Comparison of ENCODE assay signal across 10 cellular contexts in the genomic region with DNA sequence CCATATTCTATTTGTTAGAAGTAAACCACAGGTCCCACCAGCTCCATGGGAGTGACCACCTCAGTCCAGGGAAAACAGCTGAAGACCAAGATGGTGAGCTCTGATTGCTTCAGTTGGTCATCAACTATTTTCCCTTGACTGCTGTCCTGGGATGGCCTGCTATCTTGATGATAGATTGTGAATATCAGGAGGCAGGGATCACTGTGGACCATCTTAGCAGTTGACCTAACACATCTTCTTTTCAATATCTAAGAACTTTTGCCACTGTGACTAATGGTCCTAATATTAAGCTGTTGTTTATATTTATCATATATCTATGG. TPM values are rescaled to one million over a fixed set of nuclear protein-coding genes. Genes with fewer than 3 reads are reported as not detected.
"Had no signal": no experiment of that assay in that cellular context is flagged by ENCODE, and none has a peak within 500 bp of the region (broad histone marks: within the 10 kb centered on the region; RNA-seq: fewer than 3 reads in every experiment).

No MANE protein-coding gene starts in this region.

- H3K27ac Mint-ChIP-seq: IgD-negative memory B cell had no signal

- H3K27ac ChIP-seq: HL-60, KMS-11 had no signal

- H3K36me3 Mint-ChIP-seq: IgD-negative memory B cell had no signal

- DNase-seq: IMR-90, KBM-7, KG1 had no signal

- ATAC-seq: HepG2 had no signal

- H3K4me2 ChIP-seq: KMS-11 had no signal

- H3K4me3 Mint-ChIP-seq: IgD-negative memory B cell had no signal

- H3K9ac ChIP-seq: KMS-11 had no signal

- H3K4me1 Mint-ChIP-seq: IgD-negative memory B cell had no signal

- FAIRE-seq: HepG2, HTR-8/SVneo had no signal

RNA-seq across cellular contexts. Expression of a gene that starts 16.1 kb away (rescaled TPM):
- total RNA-seq: HepG2, HT-29, HT1080, IMR-90 had no signal
- polyA plus RNA-seq: HepG2, IMR-90 had no signal

RNA-seq across cellular contexts. Expression of a gene that starts 55.7 kb away (rescaled TPM):
- total RNA-seq: HepG2, HT-29, HT1080, IMR-90 had no signal
- polyA plus RNA-seq: HepG2, IMR-90 had no signal
